8 cellular contexts compared by ENCODE assay signal in the genomic region with DNA sequence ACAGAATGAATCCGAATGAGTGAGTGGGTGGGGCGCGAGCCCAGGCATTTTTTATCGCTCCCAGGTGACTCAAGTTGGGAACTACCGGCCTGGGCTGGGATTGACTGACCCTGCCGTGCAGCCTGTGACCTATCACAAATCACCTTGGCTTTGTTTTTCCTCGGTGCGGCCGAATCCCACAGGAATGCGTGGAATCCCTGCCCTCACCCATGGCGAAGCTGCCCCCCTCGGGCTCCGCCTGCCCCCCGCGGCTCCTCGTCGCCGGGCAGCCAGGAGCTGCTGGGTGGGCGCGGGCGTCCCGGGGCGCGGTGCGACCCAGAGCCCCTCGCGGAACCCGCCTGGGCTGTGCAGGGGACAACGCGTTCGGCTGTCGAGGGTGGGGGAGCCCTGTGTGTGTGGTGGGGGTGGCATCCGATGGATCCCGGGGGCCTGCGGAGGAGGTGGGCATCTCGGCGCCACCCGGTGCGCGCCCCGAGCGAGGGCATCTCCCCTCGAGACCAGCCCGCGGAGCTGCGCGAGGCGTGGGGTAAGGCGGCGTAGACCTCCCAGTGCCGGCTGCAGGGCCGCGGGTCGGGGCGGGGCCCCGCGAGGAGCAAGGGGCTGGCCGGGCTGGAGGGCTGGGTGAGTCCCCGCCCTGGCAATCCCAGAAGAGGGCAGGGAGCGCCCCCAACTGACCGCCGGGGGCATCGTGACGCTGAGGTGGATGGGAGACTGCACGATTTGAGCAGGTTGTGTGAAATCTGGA. TPM values are rescaled to one million over a fixed set of nuclear protein-coding genes. Genes with fewer than 3 reads are reported as not detected.
DNase-seq lines count a peak whose midpoint lies in the region; ATAC-seq and TF ChIP-seq lines count a peak whose summit lies in the region.

No MANE protein-coding gene starts in this region.

- H3K27ac Mint-ChIP-seq in activated naive CD8-positive, alpha-beta T cell treated with anti-CD3 and anti-CD28 coated beads, Interleukin-2, amount 10 ng/mL, durations not matched to agents 7 days and 5 days, result no peak overlapping the region
- peak overlapping the region; percentile 85 for H3K27ac Mint-ChIP-seq in progenitor cell of endocrine pancreas

- peaks cover 5% of the 10 kb centered on the region for H3K9me3 Mint-ChIP-seq in activated naive CD8-positive, alpha-beta T cell treated with anti-CD3 and anti-CD28 coated beads, Interleukin-2, amount 10 ng/mL, durations not matched to agents 7 days and 5 days
- H3K9me3 Mint-ChIP-seq in progenitor cell of endocrine pancreas (ENCODE audit: low read depth), result no peaks in the 10 kb centered on the region

- TF ChIP-seq EP300 in Ishikawa (IDR thresholded peaks at IDR 0.05; ENCODE audit: borderline replicate concordance), result no peak
- TF ChIP-seq EP300 in SK-N-SH (IDR thresholded peaks at IDR 0.05; ENCODE audit: borderline replicate concordance in 1 of 2, low read depth in 1 of 2, low read length in 1 of 2), result no peak

- no peaks in the 10 kb centered on the region for H3K27me3 ChIP-seq in SK-N-SH (ENCODE audit: insufficient read depth)

- peak; percentile 93 for ATAC-seq in GM21717 (IDR thresholded peaks at IDR 0.05; ENCODE audit: unreplicated experiment)
- peak; percentile 96 for ATAC-seq in activated naive CD8-positive, alpha-beta T cell treated with anti-CD3 and anti-CD28 coated beads, Interleukin-2, amount 10 ng/mL, durations not matched to agents 7 days and 5 days (ENCODE audit: low read depth)
- ATAC-seq in left cardiac atrium, result peak; percentile 99 to 100

- peaks cover 3% of the 10 kb centered on the region in 2 experiments; a peak in 1 of 4 replicates for H3K4me1 ChIP-seq in SK-N-SH (ENCODE audit: control insufficient read depth in 1 of 2, insufficient read depth in 2 of 2, low read depth in 1 of 2, low read length in 1 of 2)
- no peaks in the 10 kb centered on the region for H3K4me1 ChIP-seq in urinary bladder (ENCODE audit: insufficient read depth)

- 4% methylated on average over 31 of the region's 65 CpGs for WGBS in SK-N-SH (ENCODE audit: low lambda C conversion rate)
- WGBS in urinary bladder, result 1% methylated on average over 65 of the region's 65 CpGs

- CTCF ChIA-PET in SK-N-SH (lab: Yijun Ruan, JAX), result interaction anchor here (0.6 to 17.2 kb wide), 83 partner anchors 9 to 578 kb away, joined by 3 to 302 read pairs (median 5); a partner anchor contains a TSS

- H2AFZ ChIP-seq in SK-N-SH (ENCODE audit: low read depth), result peak overlapping the region; percentile 87

- H3K4me3 Mint-ChIP-seq in activated naive CD8-positive, alpha-beta T cell treated with anti-CD3 and anti-CD28 coated beads, Interleukin-2, amount 10 ng/mL, durations not matched to agents 7 days and 5 days, result peak overlapping the region; percentile 61
- peak overlapping the region; percentile 72 for H3K4me3 Mint-ChIP-seq in progenitor cell of endocrine pancreas (ENCODE audit: low read depth)

- no peaks in the 10 kb centered on the region for H3K36me3 ChIP-seq in SK-N-SH (replicated peaks in 1 of 2; ENCODE audit: control insufficient read depth in 1 of 2, insufficient read depth in 2 of 2, low read length in 1 of 2)
- H3K36me3 ChIP-seq in urinary bladder (ENCODE audit: insufficient read depth), result no peaks in the 10 kb centered on the region

- POLR2A ChIA-PET in SK-N-SH (lab: Yijun Ruan, JAX), result interaction anchor here (0.7 to 1.6 kb wide), 4 partner anchors 12 to 112 kb away, joined by 3 to 7 read pairs (median 4); a partner anchor contains a TSS
- POLR2A ChIA-PET in activated naive CD8-positive, alpha-beta T cell treated with anti-CD3 and anti-CD28 coated beads, Interleukin-2, amount 10 ng/mL, durations not matched to agents 7 days and 5 days (lab: Charles Lee), result no interaction called here

- no peaks in the 10 kb centered on the region for H4K20me1 ChIP-seq in SK-N-SH (ENCODE audit: insufficient read depth)

- intact Hi-C loops in left cardiac atrium (cut with DNase I), result loop anchor here (2.0 to 5.0 kb wide), 3 partner anchors 185 to 305 kb away; no protein-coding TSS in a partner anchor

- DNase-seq in G401 (ENCODE audit: low spot score) (peak; percentile 82), SK-N-SH (peak; percentile 97), left cardiac atrium (peak; percentile 89), progenitor cell of endocrine pancreas (ENCODE audit: low spot score, unreplicated experiment) (peak; percentile 93)
- peak; percentile 85 for DNase-seq in activated naive CD8-positive, alpha-beta T cell treated with anti-CD3 and anti-CD28 coated beads, Interleukin-2, amount 10 ng/mL, durations not matched to agents 7 days and 5 days

- peak overlapping the region; percentile 97 for H3K4me2 ChIP-seq in SK-N-SH

- TF ChIP-seq RAD21 in Ishikawa (IDR thresholded peaks at IDR 0.05; ENCODE audit: low read depth) (peak; percentile 96), SK-N-SH (IDR thresholded peaks at IDR 0.05; ENCODE audit: low read length) (peak; percentile 95)

- H3K9ac ChIP-seq in SK-N-SH, result peak overlapping the region; percentile 90

- peaks cover 47% of the 10 kb centered on the region for H3K27me3 Mint-ChIP-seq in activated naive CD8-positive, alpha-beta T cell treated with anti-CD3 and anti-CD28 coated beads, Interleukin-2, amount 10 ng/mL, durations not matched to agents 7 days and 5 days
- H3K27me3 Mint-ChIP-seq in progenitor cell of endocrine pancreas, result peaks cover 11% of the 10 kb centered on the region

- H3K9me2 ChIP-seq in SK-N-SH, result no peaks in the 10 kb centered on the region

- TF ChIP-seq CTCF in SK-N-SH (IDR thresholded peaks at IDR 0.05) (peak; percentile 94), progenitor cell of endocrine pancreas (IDR thresholded peaks at IDR 0.05; ENCODE audit: unreplicated experiment) (peak; percentile 97)

- H3K36me3 Mint-ChIP-seq in activated naive CD8-positive, alpha-beta T cell treated with anti-CD3 and anti-CD28 coated beads, Interleukin-2, amount 10 ng/mL, durations not matched to agents 7 days and 5 days, result peaks cover 2% of the 10 kb centered on the region
- H3K36me3 Mint-ChIP-seq in progenitor cell of endocrine pancreas (ENCODE audit: insufficient read depth), result no peaks in the 10 kb centered on the region

- H3K27ac ChIP-seq in SK-N-SH (ENCODE audit: low read depth in 2 of 2, low read length in 1 of 2) (peak overlapping the region; percentile 16 to 40; a peak in 2 of 4 replicates), urinary bladder (ENCODE audit: low read depth) (no peak overlapping the region)

- peaks cover 7% of the 10 kb centered on the region for H3F3A ChIP-seq in SK-N-SH (replicated peaks; ENCODE audit: insufficient read depth)

- in situ Hi-C loops in G401 (cut with HindIII; ENCODE audit: low sequenced_read_pairs), result no loop called here

- no peaks in the 10 kb centered on the region for H3K79me2 ChIP-seq in SK-N-SH (ENCODE audit: insufficient read depth)

- H3K4me3 ChIP-seq in SK-N-SH (ENCODE audit: low read depth in 2 of 2, low read length in 1 of 2) (peak overlapping the region; percentile 64 to 70), urinary bladder (ENCODE audit: low read depth, low read length) (peak overlapping the region; percentile 54)

- no peaks in the 10 kb centered on the region for H3K9me3 ChIP-seq in SK-N-SH

- H3K4me1 Mint-ChIP-seq in activated naive CD8-positive, alpha-beta T cell treated with anti-CD3 and anti-CD28 coated beads, Interleukin-2, amount 10 ng/mL, durations not matched to agents 7 days and 5 days, result peaks cover 4% of the 10 kb centered on the region
- H3K4me1 Mint-ChIP-seq in progenitor cell of endocrine pancreas (ENCODE audit: low read depth), result peaks cover 13% of the 10 kb centered on the region

TF ChIP-seq in Ishikawa, 13 proteins besides CTCF, POLR2A, EP300 and RAD21 (continues in another document):
- no peak for TF ChIP-seq CREB1 (IDR thresholded peaks at IDR 0.05; ENCODE audit: low read depth)
- peak; percentile 19; the same call in 1 of the 2 replicates for TF ChIP-seq TCF12 (IDR thresholded peaks at IDR 0.05; ENCODE audit: low read depth)
- no peak for TF ChIP-seq EGR1 (IDR thresholded peaks at IDR 0.05)
- peak; percentile 32; the same call in 1 of the 2 replicates for TF ChIP-seq TAF1 (IDR thresholded peaks at IDR 0.05; ENCODE audit: low read depth)

TF ChIP-seq in SK-N-SH, 30 proteins besides CTCF, POLR2A, EP300 and RAD21 (continues in another document):
- TF ChIP-seq, protein P1, sequence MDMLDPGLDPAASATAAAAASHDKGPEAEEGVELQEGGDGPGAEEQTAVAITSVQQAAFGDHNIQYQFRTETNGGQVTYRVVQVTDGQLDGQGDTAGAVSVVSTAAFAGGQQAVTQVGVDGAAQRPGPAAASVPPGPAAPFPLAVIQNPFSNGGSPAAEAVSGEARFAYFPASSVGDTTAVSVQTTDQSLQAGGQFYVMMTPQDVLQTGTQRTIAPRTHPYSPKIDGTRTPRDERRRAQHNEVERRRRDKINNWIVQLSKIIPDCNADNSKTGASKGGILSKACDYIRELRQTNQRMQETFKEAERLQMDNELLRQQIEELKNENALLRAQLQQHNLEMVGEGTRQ (IDR thresholded peaks at IDR 0.05; ENCODE audit: borderline replicate concordance, low read depth, low read length), result no peak
- no peak for TF ChIP-seq GATA2 (CRISPR knock-in tag; IDR thresholded peaks at IDR 0.05)
- peak; percentile 36; the same call in 1 of the 2 replicates for TF ChIP-seq RCOR1 (IDR thresholded peaks at IDR 0.05; ENCODE audit: low read length)
- TF ChIP-seq FOXJ3 (CRISPR knock-in tag; IDR thresholded peaks at IDR 0.05), result no peak
- TF ChIP-seq, protein P2, sequence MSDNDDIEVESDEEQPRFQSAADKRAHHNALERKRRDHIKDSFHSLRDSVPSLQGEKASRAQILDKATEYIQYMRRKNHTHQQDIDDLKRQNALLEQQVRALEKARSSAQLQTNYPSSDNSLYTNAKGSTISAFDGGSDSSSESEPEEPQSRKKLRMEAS (IDR thresholded peaks at IDR 0.05; ENCODE audit: low read depth), result peak; percentile 75
- TF ChIP-seq ELF1 (IDR thresholded peaks at IDR 0.05), result no peak

RNA-seq across cellular contexts. Expression of a gene that starts 16.5 kb away (rescaled TPM):
- total RNA-seq in G401 (2014; rRNA removed; shearing (Covaris generic)), result 0.14 and 0.18 TPM in 2 replicates
- 0.05 and 0.12 TPM in 2 replicates for polyA plus RNA-seq in SK-N-SH (2012; rRNA removed)
- 0.04 TPM in 2 replicates for polyA plus RNA-seq in SK-N-SH (2012; cell fraction: cytosol; rRNA removed)
- polyA plus RNA-seq in SK-N-SH (2012; cell fraction: nucleus; rRNA removed), result 0.19 and 0.30 TPM in 2 replicates
- under 1 TPM; 0.37 to 0.42 TPM for total RNA-seq in activated naive CD8-positive, alpha-beta T cell treated with anti-CD3 and anti-CD28 coated beads, Interleukin-2, amount 10 ng/mL, durations not matched to agents 7 days and 5 days
- total RNA-seq in left cardiac atrium, result 1 to 10 TPM; 4.5 to 8.0 TPM
- 6.5 and 7.6 TPM in 2 replicates for total RNA-seq in progenitor cell of endocrine pancreas
- 1.3 TPM for total RNA-seq in urinary bladder
- polyA plus RNA-seq in urinary bladder, result 1.7 TPM

RNA-seq across cellular contexts. Expression of a gene that starts 52.2 kb away (rescaled TPM):
- 159 and 386 TPM in 2 replicates for total RNA-seq in G401 (2014; rRNA removed; shearing (Covaris generic))
- 256 and 285 TPM in 2 replicates for polyA plus RNA-seq in SK-N-SH (2012; rRNA removed)
- polyA plus RNA-seq in SK-N-SH (2012; cell fraction: cytosol; rRNA removed), result 363 and 421 TPM in 2 replicates
- polyA plus RNA-seq in SK-N-SH (2012; cell fraction: nucleus; rRNA removed), result 77.5 and 158 TPM in 2 replicates
- total RNA-seq in activated naive CD8-positive, alpha-beta T cell treated with anti-CD3 and anti-CD28 coated beads, Interleukin-2, amount 10 ng/mL, durations not matched to agents 7 days and 5 days, result 100 to 1,000 TPM; 461 to 462 TPM
- 100 to 1,000 TPM; 210 to 356 TPM for total RNA-seq in left cardiac atrium
- total RNA-seq in progenitor cell of endocrine pancreas, result 588 and 589 TPM in 2 replicates
- 128 TPM for total RNA-seq in urinary bladder
- polyA plus RNA-seq in urinary bladder, result 248 TPM
